In genomic region chr3:183884437-183885296, GRCh38 we compare ENCODE assay signal across 1 cellular context.
TF ChIP-seq lines count a peak whose summit lies in the region.

Gene PARL (minus strand): TSS chr3:183884880. CDS start chr3:183884846, 34 bp downstream.

TF ChIP-seq in K562, 482 proteins besides CTCF, POLR2A, EP300 and RAD21 (continued from another document and continues in another):
- TF ChIP-seq XRCC4 (IDR thresholded peaks at IDR 0.05; ENCODE audit: extremely low read depth, insufficient read depth, insufficient read length) = no peak
- no peak for TF ChIP-seq TSC22D4 (tag; IDR thresholded peaks at IDR 0.05)
- TF ChIP-seq HMGN3 (IDR thresholded peaks at IDR 0.05; ENCODE audit: borderline replicate concordance, extremely low read depth, insufficient read length, low read depth, low read length) = peak; percentile 60
- no peak for TF ChIP-seq FOXO4 (CRISPR knock-in tag; IDR thresholded peaks at IDR 0.05)
- no peak for TF ChIP-seq SAFB2 (IDR thresholded peaks at IDR 0.05; ENCODE audit: borderline replicate concordance, low read depth, low read length, severe bottlenecking)
- no peak for TF ChIP-seq SLC30A9 (CRISPR knock-in tag; IDR thresholded peaks at IDR 0.05)
- TF ChIP-seq NFRKB (IDR thresholded peaks at IDR 0.05; ENCODE audit: low read depth) = 0 out of 2 replicates have a peak, but pooled peaks have one; percentile 76
- TF ChIP-seq KLF6 (CRISPR knock-in tag; IDR thresholded peaks at IDR 0.05; ENCODE audit: borderline replicate concordance) = no peak
- peak; percentile 74 for TF ChIP-seq MXI1 (IDR thresholded peaks at IDR 0.05; ENCODE audit: low read depth, low read length)
- no peak for TF ChIP-seq HDAC3 (IDR thresholded peaks at IDR 0.05; ENCODE audit: borderline replicate concordance, partially characterized antibody)
- peak; percentile 76; the same call in 1 of the 2 replicates for TF ChIP-seq TCF7 (IDR thresholded peaks at IDR 0.05; ENCODE audit: borderline replicate concordance)
- peak; percentile 97 for TF ChIP-seq ARID4B (CRISPR knock-in tag; IDR thresholded peaks at IDR 0.05)
- peak; percentile 95 for TF ChIP-seq ESRRA (IDR thresholded peaks at IDR 0.05; ENCODE audit: borderline replicate concordance, low read depth)
- no peak for TF ChIP-seq PHTF2 (CRISPR knock-in tag; IDR thresholded peaks at IDR 0.05)
- peak; percentile 48; the same call in 1 of the 2 replicates for TF ChIP-seq CBX5 (IDR thresholded peaks at IDR 0.05; ENCODE audit: borderline replicate concordance, low read depth)
- no peak for TF ChIP-seq BACH1 (tag; IDR thresholded peaks at IDR 0.05)
- TF ChIP-seq MITF (IDR thresholded peaks at IDR 0.05) = peak; percentile 69; the same call in 1 of the 2 replicates
- peak; percentile 28 for TF ChIP-seq ZNF583 (CRISPR knock-in tag; IDR thresholded peaks at IDR 0.05)
- TF ChIP-seq TGIF2 (CRISPR knock-in tag; IDR thresholded peaks at IDR 0.05) = peak; percentile 66; the same call in 1 of the 2 replicates
- no peak for TF ChIP-seq MXD1 (CRISPR knock-in tag; IDR thresholded peaks at IDR 0.05; ENCODE audit: borderline replicate concordance, poor library complexity, severe bottlenecking)
- peak; percentile 85; the same call in 1 of the 2 replicates for TF ChIP-seq NKRF (IDR thresholded peaks at IDR 0.05; ENCODE audit: borderline replicate concordance)
- no peak for TF ChIP-seq SMARCA5 (IDR thresholded peaks at IDR 0.05)
- TF ChIP-seq RNF219 (CRISPR knock-in tag; IDR thresholded peaks at IDR 0.05) = no peak
- TF ChIP-seq ZZZ3 (IDR thresholded peaks at IDR 0.05) = 0 out of 2 replicates have a peak, but pooled peaks have one; percentile 51
- TF ChIP-seq ZC3H11A (IDR thresholded peaks at IDR 0.05; ENCODE audit: low read depth, low read length) = peak; percentile 50; the same call in 1 of the 2 replicates
- 0 out of 2 replicates have a peak, but pooled peaks have one; percentile 33 for TF ChIP-seq ZNF766 (CRISPR knock-in tag; conservative IDR thresholded peaks at IDR 0.05)
- TF ChIP-seq COPS2 (conservative IDR thresholded peaks at IDR 0.05) = no peak
- TF ChIP-seq ZFP36 (IDR thresholded peaks at IDR 0.05; ENCODE audit: low read depth, low read length, partially characterized antibody) = peak; percentile 2
- TF ChIP-seq HSF4 (CRISPR knock-in tag; IDR thresholded peaks at IDR 0.05; ENCODE audit: borderline replicate concordance) = no peak
- TF ChIP-seq PTRF (tag; IDR thresholded peaks at IDR 0.05) = no peak
- no peak for TF ChIP-seq ZBTB8A (IDR thresholded peaks at IDR 0.05; ENCODE audit: partially characterized antibody)
- peak; percentile 63; the same call in 1 of the 2 replicates for TF ChIP-seq SAFB (IDR thresholded peaks at IDR 0.05; ENCODE audit: borderline replicate concordance, low read depth, low read length)
- peak; percentile 51; the same call in 1 of the 2 replicates for TF ChIP-seq NR4A1 (CRISPR knock-in tag; IDR thresholded peaks at IDR 0.05)
- TF ChIP-seq NR4A1 (tag; IDR thresholded peaks at IDR 0.05) = peak; percentile 83
- no peak for TF ChIP-seq CBX8 (IDR thresholded peaks at IDR 0.05; ENCODE audit: borderline replicate concordance, extremely low read depth, low read depth, low read length, poor library complexity, severe bottlenecking)
- TF ChIP-seq RREB1 (CRISPR knock-in tag; IDR thresholded peaks at IDR 0.05) = peak; percentile 81
- TF ChIP-seq L3MBTL2 (IDR thresholded peaks at IDR 0.05) = peak; percentile 77
- TF ChIP-seq SRSF7 (optimal IDR thresholded peaks at IDR 0.05; ENCODE audit: low read depth, low read length) = no peak
- TF ChIP-seq ZNF785 (CRISPR knock-in tag; IDR thresholded peaks at IDR 0.05) = no peak
- TF ChIP-seq KDM1A (IDR thresholded peaks at IDR 0.05) = 0 out of 4 replicates have a peak, but pooled peaks of 1 of the 2 experiments have one; percentile 11
- no peak for TF ChIP-seq RHOXF2B (CRISPR knock-in tag; conservative IDR thresholded peaks at IDR 0.05)
- TF ChIP-seq RBBP5 (IDR thresholded peaks at IDR 0.05; ENCODE audit: borderline replicate concordance, insufficient read depth, low read length, poor library complexity, severe bottlenecking) = peak; percentile 91
- 0 out of 2 replicates have a peak, but pooled peaks have one; percentile 31 for TF ChIP-seq ZNF197 (CRISPR knock-in tag; IDR thresholded peaks at IDR 0.05; ENCODE audit: low read depth)
- no peak for TF ChIP-seq HES1 (IDR thresholded peaks at IDR 0.05; ENCODE audit: low read depth)
